ENCODE assay signal across 8 cellular contexts in the genomic region with DNA sequence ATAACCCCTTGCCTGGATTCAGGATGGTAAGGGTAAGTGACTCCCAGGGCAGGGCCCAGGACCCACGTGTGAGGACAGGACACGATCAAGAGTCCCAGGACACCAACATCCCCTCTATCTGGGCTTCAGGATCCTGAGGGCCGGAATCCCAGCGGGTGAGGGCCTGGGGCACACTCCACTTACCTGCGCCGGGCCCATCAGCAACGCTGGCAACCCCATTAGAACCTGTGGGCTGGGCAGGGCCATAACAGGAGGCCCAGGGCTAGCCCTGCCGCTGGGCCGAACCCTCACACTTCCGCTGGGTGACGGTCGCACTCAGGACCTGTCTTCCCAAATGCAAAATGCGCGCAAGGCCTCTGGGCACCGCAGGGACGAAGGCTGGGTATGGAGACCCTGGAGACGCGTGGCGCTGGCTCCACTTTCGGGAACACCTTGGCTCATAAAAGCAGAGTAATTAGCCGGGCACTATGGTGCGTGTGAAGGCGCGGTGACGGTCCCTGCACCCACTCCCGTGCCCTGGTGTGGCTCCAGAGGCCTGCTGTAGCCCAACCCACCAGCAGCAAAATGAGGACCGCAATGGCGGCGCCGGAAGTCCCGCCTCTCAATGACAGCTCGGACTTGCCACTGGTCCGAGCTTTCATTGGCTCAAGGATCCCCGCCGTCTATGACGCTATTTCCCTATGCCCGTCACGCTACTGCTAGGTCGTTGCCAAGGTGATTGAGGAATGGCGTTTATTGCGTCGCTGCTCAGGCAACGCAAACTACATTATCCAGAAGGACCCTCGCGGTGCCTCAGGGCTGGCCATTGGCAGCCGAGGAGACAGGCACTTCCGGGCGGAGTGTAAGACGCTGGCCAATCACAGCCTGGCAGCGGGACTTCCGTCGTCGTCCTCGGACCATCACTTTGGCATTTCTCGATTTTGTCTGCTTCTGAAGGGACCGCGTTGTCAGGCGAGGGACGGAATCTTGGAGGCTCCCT. TPM values are rescaled to one million over a fixed set of nuclear protein-coding genes. Genes with fewer than 3 reads are reported as not detected.
A peak's percentile ranks its signal among the peaks of the same experiment; 100 is the strongest.
DNase-seq lines count a peak whose midpoint lies in the region; TF ChIP-seq lines count a peak whose summit lies in the region.

A gene (minus strand): TSS at position 578 of the 979 bp plus-strand sequence. CDS start 332 bp downstream, at position 246.

- TF ChIP-seq POLR2A in spleen (IDR thresholded peaks at IDR 0.05): no peak

- 8 to 11% (median 9%) methylated on average over 26 to 59 of the region's 59 CpGs for WGBS in spleen, 5 donors

- peak within 1 kb of the TSS; percentile 58 to 89 (median 82) for H3K27ac ChIP-seq in spleen

- peaks cover 12 to 73% (median 59%) of the 10 kb centered on the region in 8 donors for H3K9me3 ChIP-seq in spleen

- H3K36me3 ChIP-seq in H7 (replicated peaks; ENCODE audit: control insufficient read depth, insufficient read depth, low read length) (no peaks in the 10 kb centered on the region; the same call in 1 of the 2 replicates), spleen (peaks cover 25 to 34% (median 28%) of the 10 kb centered on the region in 6 donors)

- H3K27me3 ChIP-seq in H7 (ENCODE audit: control insufficient read depth, insufficient read depth, low read length): peaks cover 2% of the 10 kb centered on the region
- no peaks in the 10 kb centered on the region for H3K27me3 ChIP-seq in spleen (replicated peaks in 1 of 7)

- peaks cover 11 to 24% (median 18%) of the 10 kb centered on the region in 6 donors for H3K4me1 ChIP-seq in spleen

- peak; percentile 100 for DNase-seq in G401 (ENCODE audit: low spot score)
- DNase-seq in H7: peak; percentile 38
- DNase-seq in NCI-H1417 (lab: John Stamatoyannopoulos, UW): peak; percentile 90 to 98 (median 98)
- DNase-seq in activated CD4-positive, CD25-positive, alpha-beta regulatory T cell treated with anti-CD3 and anti-CD28 coated beads, Interleukin-2, amount 50 U/mL, for 16 hours (ENCODE audit: low read depth, low spot score): peak; percentile 93
- DNase-seq in cerebellar nuclear complex (lab: John Stamatoyannopoulos, UW): peak; percentile 99 to 100
- DNase-seq in iris pigment epithelial cell (ENCODE audit: low read depth): peak; percentile 100
- DNase-seq in spleen: peak; percentile 98
- no peak for DNase-seq in NCI-H345 (lab: John Stamatoyannopoulos, UW)

- H3K4me3 ChIP-seq in H7 (ENCODE audit: insufficient read depth, low read depth, low read length) (peak within 1 kb of the TSS; percentile 67), spleen (peak within 1 kb of the TSS; percentile 53 to 83 (median 78))

- in situ Hi-C loops in G401 (cut with HindIII; ENCODE audit: low sequenced_read_pairs): no loop called here

- TF ChIP-seq CTCF in spleen (IDR thresholded peaks at IDR 0.05 in 8 of 11, conservative IDR thresholded peaks at IDR 0.05 in 3 of 11): no peak

- intact Hi-C loops in spleen (cut with DNase I; ENCODE audit: low total_unique reads): no loop called here

RNA-seq across cellular contexts. Expression of the gene that starts here (rescaled TPM):
- not detected in 2 replicates for total RNA-seq in G401 (2014; rRNA removed; shearing (Covaris generic))
- 2.1 and 3.8 TPM in 2 replicates for total RNA-seq in H7 (2014; rRNA removed; shearing (Covaris generic))
- total RNA-seq in spleen: 10 to 100 TPM in 2 of 7 donors, 1 to 10 TPM in 5; 4.2 to 10.9 (median 6.6) TPM
- polyA plus RNA-seq in spleen: 1 to 10 TPM in 2 of 3 donors, under 1 TPM in 1; 0.96 to 1.1 (median 1.0) TPM

Comparison
In these comparisons a context has a peak if more than half of its experiments do, and no peak if none do; other contexts are left out.
1. Peak in DNase-seq in G401; RNA of the gene not detected or under 1 TPM.